Comparison of ENCODE assay signal across 26 cellular contexts in genomic region chr9:127013597-127013996, GRCh38.
A peak's percentile ranks its signal among the peaks of the same experiment; 100 is the strongest.
DNase-seq lines count a peak whose midpoint lies in the region; ATAC-seq and TF ChIP-seq lines count a peak whose summit lies in the region.
"Had no signal": no experiment of that assay in that cellular context is flagged by ENCODE, and none has a peak within 500 bp of the region (broad histone marks: within the 10 kb centered on the region; RNA-seq: fewer than 3 reads in every experiment).

No MANE protein-coding gene starts in this region.

- intact Hi-C loops in aorta (cut with DNase I) (no loop called here), tibial artery (cut with DNase I; ENCODE audit: low total_unique reads) (no loop called here)

- WGBS in aorta, 2 donors, result 95 to 96% methylated on average over 5 of the region's 5 CpGs

- DNase-seq in activated naive CD8-positive, alpha-beta T cell treated with anti-CD3 and anti-CD28 coated beads, Interleukin-2, amount 50 U/mL, for 24 hours, result no peak
- no peak for DNase-seq in activated naive CD8-positive, alpha-beta T cell treated with anti-CD3 and anti-CD28 coated beads for 36 hours
- DNase-seq in aorta (no peak), NCI-H345 (lab: John Stamatoyannopoulos, UW) (no peak), EL (no peak), tibial artery (no peak)
- DNase-seq: ACHN; activated CD4-positive, CD25-positive, alpha-beta regulatory T cell treated with anti-CD3 and anti-CD28 coated beads, Interleukin-2, amount 50 U/mL, for 72 hours; activated naive CD4-positive, alpha-beta T cell treated with Interleukin-2 at 50 U/mL for 16 hours; activated T-cell treated with anti-CD3 and anti-CD28 coated beads, Interleukin-2, amount 50 U/mL, for 72 hours; BE2C; CD8-positive, alpha-beta memory T cell; DMS 273 treated with DMSO at 0.1 percent for 48 hours; gastrocnemius medialis; Kasumi-1; NCI-H1417 treated with DMSO at 0.1 percent for 48 hours; right cardiac atrium; Right ventricle myocardium superior; spleen; stimulated activated CD8-positive, alpha-beta memory T cell treated with anti-CD3 and anti-CD28 coated beads, Interleukin-4, amount 100 ng/mL, for 48 hours had no signal

- H3K4me1 ChIP-seq in muscle layer of colon (ENCODE audit: insufficient read depth, low read length) (peaks cover 24% of the 10 kb centered on the region), aorta (ENCODE audit: control insufficient read depth in 1 of 2, insufficient read depth in 2 of 2, low read length in 2 of 2) (no peaks in the 10 kb centered on the region), tibial artery (no peaks in the 10 kb centered on the region)
- H3K4me1 ChIP-seq: BE2C, gastrocnemius medialis, parathyroid adenoma, spleen had no signal

- no peak overlapping the region for H3K9ac ChIP-seq in muscle layer of colon (ENCODE audit: low read length)
- H3K9ac ChIP-seq: parathyroid adenoma had no signal

- H3K9me3 ChIP-seq in muscle layer of colon (ENCODE audit: low read length) (no peaks in the 10 kb centered on the region), aorta (ENCODE audit: control insufficient read depth, low read length) (no peaks in the 10 kb centered on the region), tibial artery (no peaks in the 10 kb centered on the region)
- H3K9me3 ChIP-seq: BE2C, gastrocnemius medialis, spleen, tibial nerve had no signal

- no peaks in the 10 kb centered on the region for H3K36me3 Mint-ChIP-seq in activated naive CD8-positive, alpha-beta T cell treated with anti-CD3 and anti-CD28 coated beads, Interleukin-2, amount 50 U/mL, for 24 hours (ENCODE audit: low read depth)
- H3K36me3 Mint-ChIP-seq in activated naive CD8-positive, alpha-beta T cell treated with anti-CD3 and anti-CD28 coated beads for 36 hours, result no peaks in the 10 kb centered on the region
- H3K36me3 Mint-ChIP-seq in activated T-helper 17 cell treated with anti-CD3 and anti-CD28 coated beads, Interleukin-2, amount 50 U/mL, for 72 hours (ENCODE audit: low read depth), result no peaks in the 10 kb centered on the region

- H3K36me3 ChIP-seq in muscle layer of colon (ENCODE audit: insufficient read depth, low read length) (no peaks in the 10 kb centered on the region), aorta (ENCODE audit: control insufficient read depth in 1 of 2, insufficient read depth in 2 of 2, low read length in 1 of 2) (no peaks in the 10 kb centered on the region), tibial artery (no peaks in the 10 kb centered on the region)
- H3K36me3 ChIP-seq: BE2C, gastrocnemius medialis, spleen, tibial nerve had no signal

- H3K9me3 Mint-ChIP-seq in activated naive CD8-positive, alpha-beta T cell treated with anti-CD3 and anti-CD28 coated beads, Interleukin-2, amount 50 U/mL, for 24 hours, result no peaks in the 10 kb centered on the region
- no peaks in the 10 kb centered on the region for H3K9me3 Mint-ChIP-seq in activated naive CD8-positive, alpha-beta T cell treated with anti-CD3 and anti-CD28 coated beads for 36 hours
- no peaks in the 10 kb centered on the region for H3K9me3 Mint-ChIP-seq in activated T-helper 17 cell treated with anti-CD3 and anti-CD28 coated beads, Interleukin-2, amount 50 U/mL, for 72 hours
- H3K9me3 Mint-ChIP-seq: activated T-cell treated with anti-CD3 and anti-CD28 coated beads, Interleukin-2, amount 50 U/mL, for 72 hours; CD8-positive, alpha-beta memory T cell; T-helper 2 cell treated with Interferon-gamma antibody and Interleukin-4, amounts not matched to agents 5 μg/mL and 100 μg/mL, for 36 hours had no signal

- H3K27me3 Mint-ChIP-seq in activated naive CD8-positive, alpha-beta T cell treated with anti-CD3 and anti-CD28 coated beads, Interleukin-2, amount 50 U/mL, for 24 hours, result peaks cover 16% of the 10 kb centered on the region
- H3K27me3 Mint-ChIP-seq in activated naive CD8-positive, alpha-beta T cell treated with anti-CD3 and anti-CD28 coated beads for 36 hours, result peaks cover 36% of the 10 kb centered on the region
- peaks cover 9% of the 10 kb centered on the region for H3K27me3 Mint-ChIP-seq in activated T-helper 17 cell treated with anti-CD3 and anti-CD28 coated beads, Interleukin-2, amount 50 U/mL, for 72 hours

- H3K27me3 ChIP-seq in muscle layer of colon (ENCODE audit: control insufficient read depth in 1 of 2, insufficient read depth in 2 of 2, low read length in 2 of 2), result no peaks in the 10 kb centered on the region
- H3K27me3 ChIP-seq in aorta (ENCODE audit: control insufficient read depth in 1 of 2, insufficient read depth in 2 of 2, low read length in 1 of 2), result no peaks in the 10 kb centered on the region
- H3K27me3 ChIP-seq in tibial artery, result no peaks in the 10 kb centered on the region
- H3K27me3 ChIP-seq: BE2C, gastrocnemius medialis, spleen, tibial nerve had no signal

- H3K4me1 Mint-ChIP-seq in activated naive CD8-positive, alpha-beta T cell treated with anti-CD3 and anti-CD28 coated beads, Interleukin-2, amount 50 U/mL, for 24 hours, result peaks cover 5% of the 10 kb centered on the region
- H3K4me1 Mint-ChIP-seq in activated naive CD8-positive, alpha-beta T cell treated with anti-CD3 and anti-CD28 coated beads for 36 hours, result no peaks in the 10 kb centered on the region
- H3K4me1 Mint-ChIP-seq in activated T-helper 17 cell treated with anti-CD3 and anti-CD28 coated beads, Interleukin-2, amount 50 U/mL, for 72 hours, result no peaks in the 10 kb centered on the region
- H3K4me1 Mint-ChIP-seq: CD8-positive, alpha-beta memory T cell had no signal

- no peak overlapping the region for H3K27ac Mint-ChIP-seq in activated naive CD8-positive, alpha-beta T cell treated with anti-CD3 and anti-CD28 coated beads, Interleukin-2, amount 50 U/mL, for 24 hours
- no peak overlapping the region for H3K27ac Mint-ChIP-seq in activated naive CD8-positive, alpha-beta T cell treated with anti-CD3 and anti-CD28 coated beads for 36 hours
- H3K27ac Mint-ChIP-seq in activated T-helper 17 cell treated with anti-CD3 and anti-CD28 coated beads, Interleukin-2, amount 50 U/mL, for 72 hours, result no peak overlapping the region
- H3K27ac Mint-ChIP-seq: activated T-cell treated with anti-CD3 and anti-CD28 coated beads, Interleukin-2, amount 50 U/mL, for 72 hours; T-helper 2 cell treated with Interferon-gamma antibody and Interleukin-4, amounts not matched to agents 5 μg/mL and 100 μg/mL, for 36 hours had no signal

- H3K4me3 ChIP-seq in muscle layer of colon (ENCODE audit: low read depth in 1 of 2, low read length in 2 of 2) (no peak overlapping the region), aorta (ENCODE audit: low read length in 2 of 2) (no peak overlapping the region), tibial artery (no peak overlapping the region)
- H3K4me3 ChIP-seq: gastrocnemius medialis, spleen, tibial nerve had no signal

- ATAC-seq in activated naive CD8-positive, alpha-beta T cell treated with anti-CD3 and anti-CD28 coated beads, Interleukin-2, amount 50 U/mL, for 24 hours, result peak; percentile 67
- peak; percentile 24 for ATAC-seq in activated T-helper 17 cell treated with anti-CD3 and anti-CD28 coated beads, Interleukin-2, amount 50 U/mL, for 72 hours (replicated peaks)
- ATAC-seq in aorta (ENCODE audit: low FRiP score), result peak; percentile 41
- ATAC-seq: gastrocnemius medialis, HepG2, right cardiac atrium had no signal

- TF ChIP-seq CTCF in tibial artery (IDR thresholded peaks at IDR 0.05), result no peak

- H3K27ac ChIP-seq in muscle layer of colon (ENCODE audit: low read depth, low read length) (peak overlapping the region; percentile 57), aorta (ENCODE audit: low read depth in 1 of 2, low read length in 2 of 2) (no peak overlapping the region), tibial artery (no peak overlapping the region)
- H3K27ac ChIP-seq: gastrocnemius medialis, parathyroid adenoma, spleen, tibial nerve had no signal

- no peak overlapping the region for H3K4me3 Mint-ChIP-seq in activated naive CD8-positive, alpha-beta T cell treated with anti-CD3 and anti-CD28 coated beads, Interleukin-2, amount 50 U/mL, for 24 hours
- H3K4me3 Mint-ChIP-seq in activated naive CD8-positive, alpha-beta T cell treated with anti-CD3 and anti-CD28 coated beads for 36 hours, result no peak overlapping the region
- H3K4me3 Mint-ChIP-seq in activated T-helper 17 cell treated with anti-CD3 and anti-CD28 coated beads, Interleukin-2, amount 50 U/mL, for 72 hours, result no peak overlapping the region
- H3K4me3 Mint-ChIP-seq: activated T-cell treated with anti-CD3 and anti-CD28 coated beads, Interleukin-2, amount 50 U/mL, for 72 hours; CD8-positive, alpha-beta memory T cell; T-helper 2 cell treated with Interferon-gamma antibody and Interleukin-4, amounts not matched to agents 5 μg/mL and 100 μg/mL, for 36 hours had no signal
